Comparison of ENCODE assay signal across 9 cellular contexts in the genomic region with DNA sequence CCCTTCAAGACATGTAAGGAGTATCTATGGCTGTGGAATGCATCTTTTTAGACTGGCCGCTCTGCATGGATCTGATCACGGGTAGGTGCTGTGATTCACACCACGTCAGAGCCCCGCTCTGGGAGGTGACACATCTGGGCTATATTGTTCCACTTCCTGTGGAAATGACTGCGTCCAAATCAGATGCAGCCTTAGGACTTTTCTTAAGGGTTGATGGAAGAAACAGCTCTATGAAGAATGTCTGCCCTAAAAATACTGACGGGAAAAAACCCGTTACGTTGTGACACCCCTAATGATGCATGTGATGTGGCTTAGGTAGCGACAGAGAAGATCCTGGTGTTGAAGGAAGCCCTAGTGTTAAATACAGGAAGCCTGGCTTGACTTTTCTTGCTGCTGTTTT. TPM values are rescaled to one million over a fixed set of nuclear protein-coding genes. Genes with fewer than 3 reads are reported as not detected.
DNase-seq lines count a peak whose midpoint lies in the region; ATAC-seq and TF ChIP-seq lines count a peak whose summit lies in the region.
"Had no signal": no experiment of that assay in that cellular context is flagged by ENCODE, and none has a peak within 500 bp of the region (broad histone marks: within the 10 kb centered on the region; RNA-seq: fewer than 3 reads in every experiment).

No MANE protein-coding gene starts in this region.

- no peaks in the 10 kb centered on the region for H3K36me3 ChIP-seq in muscle layer of duodenum (ENCODE audit: control insufficient read depth in 1 of 2, insufficient read depth in 2 of 2, low read length in 2 of 2)
- H3K36me3 ChIP-seq in upper lobe of right lung: no peaks in the 10 kb centered on the region
- H3K36me3 ChIP-seq in mesendoderm (ENCODE audit: control insufficient read depth, insufficient read depth, low read length): no peaks in the 10 kb centered on the region

- peak; percentile 37 to 57 for DNase-seq in activated CD8-positive, alpha-beta memory T cell treated with anti-CD3 and anti-CD28 coated beads for 1 hour (ENCODE audit: extremely low read depth in 1 of 2, low read depth in 1 of 2)
- no peak for DNase-seq in activated CD8-positive, alpha-beta memory T cell treated with anti-CD3 and anti-CD28 coated beads, Interleukin-2, amount 50 U/mL, for 48 hours
- DNase-seq in activated naive CD8-positive, alpha-beta T cell treated with anti-CD3 and anti-CD28 coated beads, Interleukin-2, amount 50 U/mL, for 24 hours: peak; percentile 73
- DNase-seq in upper lobe of right lung (no peak), GDM1 (lab: John Stamatoyannopoulos, UW) (no peak), mesendoderm (no peak)

- H3K36me3 Mint-ChIP-seq in activated naive CD8-positive, alpha-beta T cell treated with anti-CD3 and anti-CD28 coated beads, Interleukin-2, amount 50 U/mL, for 24 hours (ENCODE audit: low read depth): peaks cover 17% of the 10 kb centered on the region

- no peak overlapping the region for H4K8ac ChIP-seq in mesendoderm (ENCODE audit: low read depth, low read length)

- no peak overlapping the region for H3K4me2 ChIP-seq in mesendoderm (ENCODE audit: low read length)

- peaks cover 49% of the 10 kb centered on the region for H3K79me1 ChIP-seq in mesendoderm (ENCODE audit: low read length)

- H3K27ac Mint-ChIP-seq in activated naive CD8-positive, alpha-beta T cell treated with anti-CD3 and anti-CD28 coated beads, Interleukin-2, amount 50 U/mL, for 24 hours: peak overlapping the region; percentile 91

- no peak overlapping the region for H4K5ac ChIP-seq in mesendoderm (ENCODE audit: low read length)

- H3K4me1 ChIP-seq in muscle layer of duodenum (ENCODE audit: control insufficient read depth in 1 of 2, insufficient read depth in 2 of 2, low read length in 2 of 2) (peaks cover 0 to 14% of the 10 kb centered on the region in 2 donors), upper lobe of right lung (peaks cover 25% of the 10 kb centered on the region), mesendoderm (ENCODE audit: control insufficient read depth, low read depth, low read length) (no peaks in the 10 kb centered on the region)

- H2BK120ac ChIP-seq in mesendoderm (ENCODE audit: low read depth, low read length): no peak overlapping the region

- no CpG with 5 or more reads among the region's 9 CpGs for WGBS in mesendoderm (ENCODE audit: extremely low coverage, insufficient coverage, low lambda C conversion rate)

- H3K18ac ChIP-seq in mesendoderm (ENCODE audit: low read length): no peak overlapping the region

- H3K4ac ChIP-seq in mesendoderm (ENCODE audit: low read depth, low read length): no peak overlapping the region

- H2BK5ac ChIP-seq in mesendoderm (ENCODE audit: low read length): no peak overlapping the region

- peaks cover 79% of the 10 kb centered on the region for H3K79me2 ChIP-seq in mesendoderm (ENCODE audit: control insufficient read depth, insufficient read depth, low read length)

- H3K4me1 Mint-ChIP-seq in activated naive CD8-positive, alpha-beta T cell treated with anti-CD3 and anti-CD28 coated beads, Interleukin-2, amount 50 U/mL, for 24 hours: peaks cover 82% of the 10 kb centered on the region

- no peak for TF ChIP-seq CTCF in upper lobe of right lung (IDR thresholded peaks at IDR 0.05)

- H2BK15ac ChIP-seq in mesendoderm (replicated peaks; ENCODE audit: low read depth): no peak overlapping the region

- no peak overlapping the region for H3K56ac ChIP-seq in mesendoderm (ENCODE audit: low read length)

- H3K27me3 Mint-ChIP-seq in activated naive CD8-positive, alpha-beta T cell treated with anti-CD3 and anti-CD28 coated beads, Interleukin-2, amount 50 U/mL, for 24 hours: no peaks in the 10 kb centered on the region

- no peak overlapping the region for H2AK5ac ChIP-seq in mesendoderm (ENCODE audit: low read length)

- intact Hi-C loops in upper lobe of right lung (cut with DNase I): no loop called here

- H3K4me3 ChIP-seq in muscle layer of duodenum (ENCODE audit: low read depth in 1 of 2, low read length in 2 of 2) (no peak overlapping the region), upper lobe of right lung (no peak overlapping the region), mesendoderm (ENCODE audit: low read length) (no peak overlapping the region)

- peak; percentile 98 for ATAC-seq in activated naive CD8-positive, alpha-beta T cell treated with anti-CD3 and anti-CD28 coated beads, Interleukin-2, amount 50 U/mL, for 24 hours
- peak; percentile 4 for ATAC-seq in upper lobe of right lung
- no peak for ATAC-seq in GM18498 (IDR thresholded peaks at IDR 0.05; ENCODE audit: unreplicated experiment)

- no peaks in the 10 kb centered on the region for H3K9me3 ChIP-seq in muscle layer of duodenum (ENCODE audit: control insufficient read depth in 1 of 2, low read length in 2 of 2)
- H3K9me3 ChIP-seq in upper lobe of right lung: no peaks in the 10 kb centered on the region

- H3K27ac ChIP-seq in muscle layer of duodenum (ENCODE audit: low read length) (peak overlapping the region; percentile 4), upper lobe of right lung (no peak overlapping the region), mesendoderm (ENCODE audit: low read depth, low read length) (no peak overlapping the region)

- no peak overlapping the region for H3K23ac ChIP-seq in mesendoderm (ENCODE audit: low read length)

- no peaks in the 10 kb centered on the region for H3K9me3 Mint-ChIP-seq in activated naive CD8-positive, alpha-beta T cell treated with anti-CD3 and anti-CD28 coated beads, Interleukin-2, amount 50 U/mL, for 24 hours

- H3K4me3 Mint-ChIP-seq in activated naive CD8-positive, alpha-beta T cell treated with anti-CD3 and anti-CD28 coated beads, Interleukin-2, amount 50 U/mL, for 24 hours: peak overlapping the region; percentile 54

- H3K9ac ChIP-seq in mesendoderm (ENCODE audit: low read length): no peak overlapping the region

- H3K27me3 ChIP-seq in muscle layer of duodenum (ENCODE audit: low read depth, low read length) (no peaks in the 10 kb centered on the region), upper lobe of right lung (no peaks in the 10 kb centered on the region), mesendoderm (ENCODE audit: insufficient read depth, low read length, poor library complexity) (no peaks in the 10 kb centered on the region)

RNA-seq across cellular contexts. Expression of a gene that starts 12.2 kb away (rescaled TPM):
- 20.6 TPM for total RNA-seq in upper lobe of right lung
- 24.9 TPM for polyA plus RNA-seq in mesendoderm (2013, experiment 1 of 2)
- polyA plus RNA-seq in mesendoderm (2013, experiment 2 of 2): 22.2 TPM

RNA-seq across cellular contexts. Expression of a gene that starts 27.1 kb away (rescaled TPM):
- total RNA-seq in upper lobe of right lung: not detected
- 0.06 TPM for polyA plus RNA-seq in mesendoderm (2013, experiment 1 of 2)
- polyA plus RNA-seq in mesendoderm (2013, experiment 2 of 2): not detected
- total RNA-seq: T-helper 1 cell treated with Interleukin-12 subunit alpha and Interleukin-12 subunit beta and Interleukin-4 antibody, amounts not matched to agents 30 ng/mL and 1 ng/mL, for 36 hours had no signal

Comparison
In these comparisons a context has a peak if more than half of its experiments do, and no peak if none do; other contexts are left out.
1. DNase-seq: peak in activated CD8-positive, alpha-beta memory T cell treated with anti-CD3 and anti-CD28 coated beads for 1 hour (2 of 2) and activated naive CD8-positive, alpha-beta T cell treated with anti-CD3 and anti-CD28 coated beads, Interleukin-2, amount 50 U/mL, for 24 hours (single experiment); none in activated CD8-positive, alpha-beta memory T cell treated with anti-CD3 and anti-CD28 coated beads, Interleukin-2, amount 50 U/mL, for 48 hours (single experiment), upper lobe of right lung (single experiment), GDM1 (single experiment) and mesendoderm (single experiment).